Comparison of ENCODE assay signal across 2 cellular contexts in genomic region chr14:24871302-24871701, GRCh38.
TF ChIP-seq lines count a peak whose summit lies in the region.

No MANE protein-coding gene starts in this region.

TF ChIP-seq in WTC11, 78 proteins besides CTCF, POLR2A, EP300 and RAD21 (continued from another document):
- TF ChIP-seq, protein P1, sequence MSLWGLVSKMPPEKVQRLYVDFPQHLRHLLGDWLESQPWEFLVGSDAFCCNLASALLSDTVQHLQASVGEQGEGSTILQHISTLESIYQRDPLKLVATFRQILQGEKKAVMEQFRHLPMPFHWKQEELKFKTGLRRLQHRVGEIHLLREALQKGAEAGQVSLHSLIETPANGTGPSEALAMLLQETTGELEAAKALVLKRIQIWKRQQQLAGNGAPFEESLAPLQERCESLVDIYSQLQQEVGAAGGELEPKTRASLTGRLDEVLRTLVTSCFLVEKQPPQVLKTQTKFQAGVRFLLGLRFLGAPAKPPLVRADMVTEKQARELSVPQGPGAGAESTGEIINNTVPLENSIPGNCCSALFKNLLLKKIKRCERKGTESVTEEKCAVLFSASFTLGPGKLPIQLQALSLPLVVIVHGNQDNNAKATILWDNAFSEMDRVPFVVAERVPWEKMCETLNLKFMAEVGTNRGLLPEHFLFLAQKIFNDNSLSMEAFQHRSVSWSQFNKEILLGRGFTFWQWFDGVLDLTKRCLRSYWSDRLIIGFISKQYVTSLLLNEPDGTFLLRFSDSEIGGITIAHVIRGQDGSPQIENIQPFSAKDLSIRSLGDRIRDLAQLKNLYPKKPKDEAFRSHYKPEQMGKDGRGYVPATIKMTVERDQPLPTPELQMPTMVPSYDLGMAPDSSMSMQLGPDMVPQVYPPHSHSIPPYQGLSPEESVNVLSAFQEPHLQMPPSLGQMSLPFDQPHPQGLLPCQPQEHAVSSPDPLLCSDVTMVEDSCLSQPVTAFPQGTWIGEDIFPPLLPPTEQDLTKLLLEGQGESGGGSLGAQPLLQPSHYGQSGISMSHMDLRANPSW (CRISPR knock-in tag; conservative IDR thresholded peaks at IDR 0.05; ENCODE audit: low read depth): no peak

TF ChIP-seq in HepG2, 621 proteins besides CTCF, POLR2A, EP300 and RAD21 (continued from another document and continues in another):
- TF ChIP-seq CEBPG (CRISPR knock-in tag; IDR thresholded peaks at IDR 0.05) (peak; percentile 93), HDAC2 (CRISPR knock-in tag; IDR thresholded peaks at IDR 0.05) (peak; percentile 72; the same call in 1 of the 2 replicates), NR2F6 (IDR thresholded peaks at IDR 0.05) (peak; percentile 84), NR2F6 (CRISPR knock-in tag; IDR thresholded peaks at IDR 0.05) (peak; percentile 90), BCL6 (CRISPR knock-in tag; IDR thresholded peaks at IDR 0.05) (peak; percentile 64; the same call in 1 of the 2 replicates), TRIM24 (CRISPR knock-in tag; IDR thresholded peaks at IDR 0.05) (0 out of 2 replicates have a peak, but pooled peaks have one; percentile 59), GLMP (CRISPR knock-in tag; IDR thresholded peaks at IDR 0.05; ENCODE audit: borderline replicate concordance) (0 out of 2 replicates have a peak, but pooled peaks have one; percentile 31), HNF1B (CRISPR knock-in tag; IDR thresholded peaks at IDR 0.05) (no peak), SALL1 (CRISPR knock-in tag; IDR thresholded peaks at IDR 0.05) (peak; percentile 50; the same call in 1 of the 2 replicates), SOX5 (CRISPR knock-in tag; IDR thresholded peaks at IDR 0.05; ENCODE audit: borderline replicate concordance) (peak; percentile 55; the same call in 1 of the 2 replicates), ZNF781 (CRISPR knock-in tag; IDR thresholded peaks at IDR 0.05; ENCODE audit: borderline replicate concordance, not compliant biosample characterization) (no peak), IRF2 (CRISPR knock-in tag; IDR thresholded peaks at IDR 0.05) (0 out of 2 replicates have a peak, but pooled peaks have one; percentile 28), ZUFSP (CRISPR knock-in tag; IDR thresholded peaks at IDR 0.05; ENCODE audit: borderline replicate concordance) (no peak), PHF20 (CRISPR knock-in tag; IDR thresholded peaks at IDR 0.05) (peak; percentile 38; the same call in 1 of the 2 replicates), KLF12 (CRISPR knock-in tag; IDR thresholded peaks at IDR 0.05; ENCODE audit: borderline replicate concordance) (no peak), FOXP1 (IDR thresholded peaks at IDR 0.05) (no peak), FOXP1 (CRISPR knock-in tag; IDR thresholded peaks at IDR 0.05) (no peak; the same call in 1 of the 2 replicates), ZFP90 (CRISPR knock-in tag; IDR thresholded peaks at IDR 0.05; ENCODE audit: borderline replicate concordance) (peak; percentile 41; the same call in 1 of the 2 replicates), ZMYM4 (CRISPR knock-in tag; IDR thresholded peaks at IDR 0.05) (peak; percentile 67), SOX13 (IDR thresholded peaks at IDR 0.05) (no peak), SOX13 (CRISPR knock-in tag; conservative IDR thresholded peaks at IDR 0.05 in 1 of 2, IDR thresholded peaks at IDR 0.05 in 1 of 2) (peak in 1 of 2 experiments; percentile 48; a peak in 1 of 4 replicates), ZBTB7B (CRISPR knock-in tag; IDR thresholded peaks at IDR 0.05) (no peak), NR2F1 (CRISPR knock-in tag; IDR thresholded peaks at IDR 0.05) (peak; percentile 68 to 69; a peak in 2 of 4 replicates), SAP130 (CRISPR knock-in tag; IDR thresholded peaks at IDR 0.05; ENCODE audit: low read depth) (peak; percentile 61), SRSF4 (IDR thresholded peaks at IDR 0.05; ENCODE audit: low read depth, low read length, poor library complexity, severe bottlenecking) (no peak), HMGA1 (CRISPR knock-in tag; conservative IDR thresholded peaks at IDR 0.05) (no peak), ARID5B (CRISPR knock-in tag; IDR thresholded peaks at IDR 0.05) (peak; percentile 89), PPARG (CRISPR knock-in tag; conservative IDR thresholded peaks at IDR 0.05) (0 out of 2 replicates have a peak, but pooled peaks have one; percentile 22), GPN1 (CRISPR knock-in tag; IDR thresholded peaks at IDR 0.05; ENCODE audit: borderline replicate concordance) (no peak), KAT8 (CRISPR knock-in tag; IDR thresholded peaks at IDR 0.05) (0 out of 2 replicates have a peak, but pooled peaks have one; percentile 19), CBX2 (IDR thresholded peaks at IDR 0.05; ENCODE audit: low read depth, low read length) (no peak), CBX2 (CRISPR knock-in tag; IDR thresholded peaks at IDR 0.05; ENCODE audit: low read depth) (no peak), KDM1A (CRISPR knock-in tag; IDR thresholded peaks at IDR 0.05) (0 out of 2 replicates have a peak, but pooled peaks have one; percentile 47), NBN (conservative IDR thresholded peaks at IDR 0.05) (no peak), EHMT2 (IDR thresholded peaks at IDR 0.05; ENCODE audit: borderline replicate concordance, low read depth, low read length) (peak; percentile 40; the same call in 1 of the 2 replicates), TEAD3 (CRISPR knock-in tag; optimal IDR thresholded peaks at IDR 0.05; ENCODE audit: borderline replicate concordance) (peak; percentile 70), ZNF644 (CRISPR knock-in tag; IDR thresholded peaks at IDR 0.05; ENCODE audit: low read depth) (peak; percentile 71; the same call in 1 of the 2 replicates), ZBTB20 (CRISPR knock-in tag; IDR thresholded peaks at IDR 0.05; ENCODE audit: borderline replicate concordance, low read depth) (peak; percentile 59; the same call in 1 of the 2 replicates), ATF7 (IDR thresholded peaks at IDR 0.05) (peak; percentile 24; the same call in 1 of the 2 replicates), ATF7 (CRISPR knock-in tag; IDR thresholded peaks at IDR 0.05) (no peak), MIER3 (CRISPR knock-in tag; IDR thresholded peaks at IDR 0.05; ENCODE audit: borderline replicate concordance) (peak; percentile 62; the same call in 1 of the 2 replicates), MAFG (CRISPR knock-in tag; IDR thresholded peaks at IDR 0.05) (no peak), MIXL1 (CRISPR knock-in tag; IDR thresholded peaks at IDR 0.05) (0 out of 2 replicates have a peak, but pooled peaks have one; percentile 36), NR2C2 (CRISPR knock-in tag; IDR thresholded peaks at IDR 0.05; ENCODE audit: borderline replicate concordance) (peak; percentile 69; the same call in 1 of the 2 replicates), ZNF12 (CRISPR knock-in tag; IDR thresholded peaks at IDR 0.05) (0 out of 2 replicates have a peak, but pooled peaks have one; percentile 32), CHD2 (IDR thresholded peaks at IDR 0.05; ENCODE audit: low read depth, low read length) (no peak), GATAD2A (CRISPR knock-in tag; IDR thresholded peaks at IDR 0.05) (peak; percentile 52; the same call in 1 of the 2 replicates), ZFP1 (CRISPR knock-in tag; IDR thresholded peaks at IDR 0.05) (peak; percentile 73; the same call in 1 of the 2 replicates), MYPOP (CRISPR knock-in tag; IDR thresholded peaks at IDR 0.05) (0 out of 2 replicates have a peak, but pooled peaks have one; percentile 20), NCOA2 (CRISPR knock-in tag; IDR thresholded peaks at IDR 0.05) (peak; percentile 33; the same call in 1 of the 2 replicates), NCOA5 (CRISPR knock-in tag; IDR thresholded peaks at IDR 0.05) (peak; percentile 24; the same call in 1 of the 2 replicates), FOSL2 (CRISPR knock-in tag; IDR thresholded peaks at IDR 0.05) (peak; percentile 45; the same call in 1 of the 2 replicates)
- TF ChIP-seq, protein P2, sequence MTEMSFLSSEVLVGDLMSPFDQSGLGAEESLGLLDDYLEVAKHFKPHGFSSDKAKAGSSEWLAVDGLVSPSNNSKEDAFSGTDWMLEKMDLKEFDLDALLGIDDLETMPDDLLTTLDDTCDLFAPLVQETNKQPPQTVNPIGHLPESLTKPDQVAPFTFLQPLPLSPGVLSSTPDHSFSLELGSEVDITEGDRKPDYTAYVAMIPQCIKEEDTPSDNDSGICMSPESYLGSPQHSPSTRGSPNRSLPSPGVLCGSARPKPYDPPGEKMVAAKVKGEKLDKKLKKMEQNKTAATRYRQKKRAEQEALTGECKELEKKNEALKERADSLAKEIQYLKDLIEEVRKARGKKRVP (CRISPR knock-in tag; IDR thresholded peaks at IDR 0.05): peak in 1 of 2 experiments; percentile 15; a peak in 1 of 4 replicates
